ENCODE assay signal across 10 cellular contexts in genomic region chr14:74946659-74947281, GRCh38. TPM values are rescaled to one million over a fixed set of nuclear protein-coding genes. Genes with fewer than 3 reads are reported as not detected.
DNase-seq lines count a peak whose midpoint lies in the region; ATAC-seq and TF ChIP-seq lines count a peak whose summit lies in the region.
"Had no signal": no experiment of that assay in that cellular context is flagged by ENCODE, and none has a peak within 500 bp of the region (broad histone marks: within the 10 kb centered on the region; RNA-seq: fewer than 3 reads in every experiment).

No MANE protein-coding gene starts in this region.

- no peaks in the 10 kb centered on the region for H3K79me2 ChIP-seq in GM23248 (ENCODE audit: insufficient read depth)

- no peak for ATAC-seq in activated CD8-positive, alpha-beta T cell treated with anti-CD3 and anti-CD28 coated beads for 36 hours
- ATAC-seq in stimulated activated memory B cell treated with anti-CD40 and anti-IgM and Interleukin-4, amounts not matched to agents 10 μg/mL and 1 μg/mL and 100 μg/mL, for 72 hours = peak; percentile 44

- H3K36me3 ChIP-seq in GM23248 (ENCODE audit: low read depth) = no peaks in the 10 kb centered on the region
- H3K36me3 ChIP-seq in cardiac muscle cell = no peaks in the 10 kb centered on the region
- H3K36me3 ChIP-seq: HAP-1 had no signal

- in situ Hi-C loops in GM23248 (cut with MboI) = loop anchor here (25.0 kb wide), 1 partner anchor 341 kb away; the partner anchor contains the start of gene FOS

- H3K9me3 Mint-ChIP-seq in activated CD8-positive, alpha-beta T cell treated with anti-CD3 and anti-CD28 coated beads for 36 hours = no peaks in the 10 kb centered on the region
- no peaks in the 10 kb centered on the region for H3K9me3 Mint-ChIP-seq in stimulated activated memory B cell treated with anti-CD40 and anti-IgM and Interleukin-4, amounts not matched to agents 10 μg/mL and 1 μg/mL and 100 μg/mL, for 72 hours
- no peaks in the 10 kb centered on the region for H3K9me3 Mint-ChIP-seq in activated CD4-positive, alpha-beta T cell treated with anti-CD3 and anti-CD28 coated beads, Interleukin-2, amount 10 ng/mL, durations not matched to agents 7 days and 5 days
- H3K9me3 Mint-ChIP-seq: activated naive CD8-positive, alpha-beta T cell treated with anti-CD3 and anti-CD28 coated beads, Interleukin-2, amount 10 ng/mL, durations not matched to agents 7 days and 5 days had no signal

- CTCF ChIA-PET in activated CD8-positive, alpha-beta T cell treated with anti-CD3 and anti-CD28 coated beads for 36 hours (lab: Charles Lee) = interaction anchor here (0.7 to 6.3 kb wide), 21 partner anchors 8 to 358 kb away, joined by 3 to 74 read pairs (median 5); partner anchors contain the start of genes PGF and RPS6KL1
- CTCF ChIA-PET in activated CD4-positive, alpha-beta T cell treated with anti-CD3 and anti-CD28 coated beads, Interleukin-2, amount 10 ng/mL, durations not matched to agents 7 days and 5 days (lab: Charles Lee) = interaction anchor here (0.8 to 4.7 kb wide), 9 partner anchors 8 to 123 kb away, joined by 3 to 32 read pairs (median 4); partner anchors contain the start of genes PGF and ZC2HC1C

- peak overlapping the region; percentile 36 for H2AFZ ChIP-seq in GM23248

- no peak overlapping the region for H3K27ac ChIP-seq in GM23248
- peak overlapping the region; percentile 5 for H3K27ac ChIP-seq in cardiac muscle cell

- H3K9me3 ChIP-seq in GM23248 (ENCODE audit: low read depth) (no peaks in the 10 kb centered on the region), cardiac muscle cell (ENCODE audit: low read depth) (no peaks in the 10 kb centered on the region)
- H3K9me3 ChIP-seq: HAP-1 had no signal

- H3K4me3 Mint-ChIP-seq in activated CD8-positive, alpha-beta T cell treated with anti-CD3 and anti-CD28 coated beads for 36 hours = no peak overlapping the region
- H3K4me3 Mint-ChIP-seq in stimulated activated memory B cell treated with anti-CD40 and anti-IgM and Interleukin-4, amounts not matched to agents 10 μg/mL and 1 μg/mL and 100 μg/mL, for 72 hours = peak overlapping the region; percentile 36
- H3K4me3 Mint-ChIP-seq in activated CD4-positive, alpha-beta T cell treated with anti-CD3 and anti-CD28 coated beads, Interleukin-2, amount 10 ng/mL, durations not matched to agents 7 days and 5 days = no peak overlapping the region

- 20 to 21% methylated on average over 5 of the region's 5 CpGs for WGBS in GM23248 (ENCODE audit: low coverage in 1 of 2, low lambda C conversion rate in 2 of 2, missing lambda C conversion rate in 2 of 2), 2 experiments

- H3K4me2 ChIP-seq in GM23248 (ENCODE audit: unreplicated experiment) = no peak overlapping the region

- H3K4me1 ChIP-seq in GM23248 (ENCODE audit: insufficient read depth) (peaks cover 6% of the 10 kb centered on the region), cardiac muscle cell (ENCODE audit: low read depth) (peaks cover 12% of the 10 kb centered on the region)
- H3K4me1 ChIP-seq: HAP-1 had no signal

- intact Hi-C loops in activated CD8-positive, alpha-beta T cell treated with anti-CD3 and anti-CD28 coated beads for 36 hours (cut with micrococcal nuclease) = loop anchor here (5.0 kb wide), 1 partner anchor 356 kb away; no protein-coding TSS in a partner anchor

- H3K9ac ChIP-seq in GM23248 = no peak overlapping the region

- peak; percentile 32 for TF ChIP-seq CTCF in activated CD8-positive, alpha-beta T cell treated with anti-CD3 and anti-CD28 coated beads for 36 hours (IDR thresholded peaks at IDR 0.05)
- TF ChIP-seq CTCF in cardiac muscle cell (IDR thresholded peaks at IDR 0.05; ENCODE audit: low read depth, low read length) = no peak

- H3K4me3 ChIP-seq in GM23248 (no peak overlapping the region), cardiac muscle cell (no peak overlapping the region)
- H3K4me3 ChIP-seq: HAP-1 had no signal

- no peaks in the 10 kb centered on the region for H3F3A ChIP-seq in GM23248 (ENCODE audit: insufficient read depth)

- POLR2A ChIA-PET in activated CD8-positive, alpha-beta T cell treated with anti-CD3 and anti-CD28 coated beads for 36 hours (lab: Charles Lee) = no interaction called here
- POLR2A ChIA-PET in activated CD4-positive, alpha-beta T cell treated with anti-CD3 and anti-CD28 coated beads, Interleukin-2, amount 10 ng/mL, durations not matched to agents 7 days and 5 days (lab: Charles Lee) = no interaction called here

- H3K27ac Mint-ChIP-seq in activated CD8-positive, alpha-beta T cell treated with anti-CD3 and anti-CD28 coated beads for 36 hours = no peak overlapping the region
- H3K27ac Mint-ChIP-seq in stimulated activated memory B cell treated with anti-CD40 and anti-IgM and Interleukin-4, amounts not matched to agents 10 μg/mL and 1 μg/mL and 100 μg/mL, for 72 hours = peak overlapping the region; percentile 79
- H3K27ac Mint-ChIP-seq in activated CD4-positive, alpha-beta T cell treated with anti-CD3 and anti-CD28 coated beads, Interleukin-2, amount 10 ng/mL, durations not matched to agents 7 days and 5 days = no peak overlapping the region

- no peaks in the 10 kb centered on the region for H3K27me3 ChIP-seq in GM23248 (replicated peaks; ENCODE audit: insufficient read depth)
- H3K27me3 ChIP-seq in cardiac muscle cell = no peaks in the 10 kb centered on the region

- H3K9me2 ChIP-seq in GM23248 (ENCODE audit: insufficient read depth) = no peaks in the 10 kb centered on the region

- peaks cover 7% of the 10 kb centered on the region for H3K4me1 Mint-ChIP-seq in activated CD8-positive, alpha-beta T cell treated with anti-CD3 and anti-CD28 coated beads for 36 hours (ENCODE audit: low read depth)
- H3K4me1 Mint-ChIP-seq in stimulated activated memory B cell treated with anti-CD40 and anti-IgM and Interleukin-4, amounts not matched to agents 10 μg/mL and 1 μg/mL and 100 μg/mL, for 72 hours = peaks cover 32% of the 10 kb centered on the region
- H3K4me1 Mint-ChIP-seq in activated CD4-positive, alpha-beta T cell treated with anti-CD3 and anti-CD28 coated beads, Interleukin-2, amount 10 ng/mL, durations not matched to agents 7 days and 5 days = peaks cover 23% of the 10 kb centered on the region

- no peaks in the 10 kb centered on the region for H3K36me3 Mint-ChIP-seq in activated CD8-positive, alpha-beta T cell treated with anti-CD3 and anti-CD28 coated beads for 36 hours (ENCODE audit: low read depth)
- H3K36me3 Mint-ChIP-seq in stimulated activated memory B cell treated with anti-CD40 and anti-IgM and Interleukin-4, amounts not matched to agents 10 μg/mL and 1 μg/mL and 100 μg/mL, for 72 hours = no peaks in the 10 kb centered on the region
- H3K36me3 Mint-ChIP-seq in activated CD4-positive, alpha-beta T cell treated with anti-CD3 and anti-CD28 coated beads, Interleukin-2, amount 10 ng/mL, durations not matched to agents 7 days and 5 days (ENCODE audit: low read depth) = no peaks in the 10 kb centered on the region
- H3K36me3 Mint-ChIP-seq: activated naive CD8-positive, alpha-beta T cell treated with anti-CD3 and anti-CD28 coated beads, Interleukin-2, amount 10 ng/mL, durations not matched to agents 7 days and 5 days had no signal

- no peak for DNase-seq in GM23248
- DNase-seq in activated CD8-positive, alpha-beta T cell treated with anti-CD3 and anti-CD28 coated beads for 36 hours = no peak
- DNase-seq in cardiac muscle cell (ENCODE audit: low read depth in 1 of 2, low spot score in 1 of 2) = peak in 1 of 2 donors; percentile 23
- no peak for DNase-seq in hippocampal formation (lab: John Stamatoyannopoulos, UW)
- DNase-seq in ureter (ENCODE audit: low spot score) = no peak
- no peak for DNase-seq in activated CD4-positive, alpha-beta T cell treated with anti-CD3 and anti-CD28 coated beads, Interleukin-2, amount 10 ng/mL, durations not matched to agents 7 days and 5 days
- no peak for DNase-seq in NCI-H146 treated with DMSO at 0.1 percent for 48 hours (lab: John Stamatoyannopoulos, UW; ENCODE audit: unreplicated experiment)

- H4K20me1 ChIP-seq in GM23248 (ENCODE audit: insufficient read depth) = no peaks in the 10 kb centered on the region

- H3K27me3 Mint-ChIP-seq in activated CD8-positive, alpha-beta T cell treated with anti-CD3 and anti-CD28 coated beads for 36 hours = no peaks in the 10 kb centered on the region
- H3K27me3 Mint-ChIP-seq in stimulated activated memory B cell treated with anti-CD40 and anti-IgM and Interleukin-4, amounts not matched to agents 10 μg/mL and 1 μg/mL and 100 μg/mL, for 72 hours = no peaks in the 10 kb centered on the region
- no peaks in the 10 kb centered on the region for H3K27me3 Mint-ChIP-seq in activated CD4-positive, alpha-beta T cell treated with anti-CD3 and anti-CD28 coated beads, Interleukin-2, amount 10 ng/mL, durations not matched to agents 7 days and 5 days
- H3K27me3 Mint-ChIP-seq: activated naive CD8-positive, alpha-beta T cell treated with anti-CD3 and anti-CD28 coated beads, Interleukin-2, amount 10 ng/mL, durations not matched to agents 7 days and 5 days had no signal

RNA-seq across cellular contexts. Expression of gene PGF, which starts 8.6 kb away (rescaled TPM):
- total RNA-seq in GM23248 (2014; rRNA removed; shearing (Covaris generic)) = 1.5 and 1.8 TPM in 2 replicates
- polyA plus RNA-seq in GM23248 (2016; fragmentation: Nextera tagmentation; extraction: Ambion mirVana) (1.1 and 2.1 TPM in 2 replicates), cardiac muscle cell (23.5 and 24.6 TPM in 2 replicates)
- total RNA-seq in activated CD8-positive, alpha-beta T cell treated with anti-CD3 and anti-CD28 coated beads for 36 hours = under 1 TPM; 0.27 to 0.45 TPM
- total RNA-seq in cardiac muscle cell (14.2 and 18.1 TPM in 2 replicates), ureter (4.4 TPM)
- under 1 TPM; 0.12 to 0.15 TPM for total RNA-seq in activated CD4-positive, alpha-beta T cell treated with anti-CD3 and anti-CD28 coated beads, Interleukin-2, amount 10 ng/mL, durations not matched to agents 7 days and 5 days

RNA-seq across cellular contexts. Expression of gene RPS6KL1, which starts 23.7 kb away (rescaled TPM):
- total RNA-seq in GM23248 (2014; rRNA removed; shearing (Covaris generic)) = 0.38 and 1.4 TPM in 2 replicates
- polyA plus RNA-seq in GM23248 (2016; fragmentation: Nextera tagmentation; extraction: Ambion mirVana) = 0.23 TPM in 1 of 2 replicates, not detected in the other
- 1 to 10 TPM; 4.1 to 5.1 TPM for total RNA-seq in activated CD8-positive, alpha-beta T cell treated with anti-CD3 and anti-CD28 coated beads for 36 hours
- 7.6 and 15.1 TPM in 2 replicates for total RNA-seq in cardiac muscle cell
- 9.3 and 9.8 TPM in 2 replicates for polyA plus RNA-seq in cardiac muscle cell
- 10.7 TPM for total RNA-seq in ureter
- total RNA-seq in activated CD4-positive, alpha-beta T cell treated with anti-CD3 and anti-CD28 coated beads, Interleukin-2, amount 10 ng/mL, durations not matched to agents 7 days and 5 days = 1 to 10 TPM; 4.5 to 4.6 TPM

RNA-seq across cellular contexts. Expression of gene EIF2B2, which starts 56.0 kb away (rescaled TPM):
- 18.6 and 40.6 TPM in 2 replicates for total RNA-seq in GM23248 (2014; rRNA removed; shearing (Covaris generic))
- 50.2 and 55.0 TPM in 2 replicates for polyA plus RNA-seq in GM23248 (2016; fragmentation: Nextera tagmentation; extraction: Ambion mirVana)
- 10 to 100 TPM; 50.5 to 51.9 TPM for total RNA-seq in activated CD8-positive, alpha-beta T cell treated with anti-CD3 and anti-CD28 coated beads for 36 hours
- total RNA-seq in cardiac muscle cell = 57.3 and 69.5 TPM in 2 replicates
- polyA plus RNA-seq in cardiac muscle cell = 76.7 and 92.9 TPM in 2 replicates
- total RNA-seq in ureter = 39.2 TPM
- 10 to 100 TPM; 53.0 to 58.1 TPM for total RNA-seq in activated CD4-positive, alpha-beta T cell treated with anti-CD3 and anti-CD28 coated beads, Interleukin-2, amount 10 ng/mL, durations not matched to agents 7 days and 5 days
